Comparison of ENCODE assay signal across 11 cellular contexts in genomic region chr1:3677411-3677944, GRCh38. TPM values are rescaled to one million over a fixed set of nuclear protein-coding genes. Genes with fewer than 3 reads are reported as not detected.
DNase-seq lines count a peak whose midpoint lies in the region; ATAC-seq and TF ChIP-seq lines count a peak whose summit lies in the region.
"Had no signal": no experiment of that assay in that cellular context is flagged by ENCODE, and none has a peak within 500 bp of the region (broad histone marks: within the 10 kb centered on the region; RNA-seq: fewer than 3 reads in every experiment).

No MANE protein-coding gene starts in this region.

- H3K4me3 ChIP-seq in left ventricle myocardium inferior = no peak overlapping the region
- peak overlapping the region; percentile 77 for H3K4me3 ChIP-seq in OCI-LY3 (ENCODE audit: low read length)
- H3K4me3 ChIP-seq in upper lobe of left lung = no peak overlapping the region

- H3K27ac ChIP-seq in left ventricle myocardium inferior (replicated peaks) (no peak overlapping the region), OCI-LY3 (ENCODE audit: low read length) (peak overlapping the region; percentile 92), upper lobe of left lung (peak overlapping the region in 3 of 4 donors; percentile 54 to 84 (median 63))

- intact Hi-C loops in left ventricle myocardium superior (cut with micrococcal nuclease) = no loop called here
- intact Hi-C loops in left ventricle myocardium inferior (cut with micrococcal nuclease) = no loop called here

- H3K4me2 ChIP-seq in OCI-LY3 (ENCODE audit: low read length) = peak overlapping the region; percentile 100

- TF ChIP-seq CTCF in left ventricle myocardium inferior (IDR thresholded peaks at IDR 0.05; ENCODE audit: borderline replicate concordance) (no peak), OCI-LY3 (IDR thresholded peaks at IDR 0.05; ENCODE audit: low read depth, low read length) (no peak), upper lobe of left lung (IDR thresholded peaks at IDR 0.05) (no peak)

- 55 to 61% methylated on average over 7 of the region's 7 CpGs for WGBS in upper lobe of left lung, 2 donors

- H3K4me1 ChIP-seq in left ventricle myocardium inferior (peaks cover 9% of the 10 kb centered on the region), OCI-LY3 (ENCODE audit: low read length) (peaks cover 84% of the 10 kb centered on the region), upper lobe of left lung (peaks cover 6 to 17% (median 12%) of the 10 kb centered on the region in 4 donors)

- H3K9ac ChIP-seq in OCI-LY3 (ENCODE audit: low read length) = peak overlapping the region; percentile 85

- H4K20me1 ChIP-seq in OCI-LY3 (ENCODE audit: insufficient read depth, low read length) = no peaks in the 10 kb centered on the region

- H3K36me3 ChIP-seq in left ventricle myocardium inferior = no peaks in the 10 kb centered on the region
- no peaks in the 10 kb centered on the region for H3K36me3 ChIP-seq in OCI-LY3 (replicated peaks; ENCODE audit: low read depth, low read length)
- H3K36me3 ChIP-seq in upper lobe of left lung = no peaks in the 10 kb centered on the region

- no peaks in the 10 kb centered on the region for H3K79me2 ChIP-seq in OCI-LY3 (ENCODE audit: low read length)

- ATAC-seq in left ventricle myocardium superior (no peak), HG02943 (IDR thresholded peaks at IDR 0.05; ENCODE audit: low read depth, unreplicated experiment) (peak; percentile 11), upper lobe of left lung (ENCODE audit: low FRiP score in 2 of 2) (peak in 1 of 2 donors; percentile 4), SK-N-SH treated with all-trans-retinoic acid at 6 μM for 48 hours (no peak)

- H3K27me3 ChIP-seq in left ventricle myocardium inferior (ENCODE audit: low read depth) = peaks cover 43% of the 10 kb centered on the region
- H3K27me3 ChIP-seq in OCI-LY3 (ENCODE audit: low read depth, low read length) = peaks cover 21% of the 10 kb centered on the region
- H3K27me3 ChIP-seq in upper lobe of left lung = no peaks in the 10 kb centered on the region

- H2AFZ ChIP-seq in OCI-LY3 (ENCODE audit: low read depth, low read length) = no peak overlapping the region; the same call in 1 of the 2 replicates

- no peak for TF ChIP-seq EP300 in upper lobe of left lung (IDR thresholded peaks at IDR 0.05)

- H3K9me3 ChIP-seq in left ventricle myocardium inferior (replicated peaks) (no peaks in the 10 kb centered on the region), OCI-LY3 (ENCODE audit: insufficient read depth, low read length) (no peaks in the 10 kb centered on the region), upper lobe of left lung (no peaks in the 10 kb centered on the region)

- no peak for TF ChIP-seq POLR2A in upper lobe of left lung (IDR thresholded peaks at IDR 0.05)

- peak; percentile 31 for DNase-seq in left ventricle myocardium superior
- no peak for DNase-seq in left ventricle myocardium inferior
- peak; percentile 55 to 58 for DNase-seq in upper lobe of left lung
- DNase-seq in ureter (ENCODE audit: low spot score) = no peak
- no peak for DNase-seq in stimulated activated CD4-positive, alpha-beta T cell treated with anti-CD3 and anti-CD28 coated beads, Interleukin-15, amount 100 ng/mL, for 24 hours
- DNase-seq: Karpas-422 had no signal

TF ChIP-seq in SK-N-SH treated with all-trans-retinoic acid at 6 μM for 48 hours, 23 proteins besides CTCF, POLR2A, EP300 and RAD21:
- TF ChIP-seq, protein P1, sequence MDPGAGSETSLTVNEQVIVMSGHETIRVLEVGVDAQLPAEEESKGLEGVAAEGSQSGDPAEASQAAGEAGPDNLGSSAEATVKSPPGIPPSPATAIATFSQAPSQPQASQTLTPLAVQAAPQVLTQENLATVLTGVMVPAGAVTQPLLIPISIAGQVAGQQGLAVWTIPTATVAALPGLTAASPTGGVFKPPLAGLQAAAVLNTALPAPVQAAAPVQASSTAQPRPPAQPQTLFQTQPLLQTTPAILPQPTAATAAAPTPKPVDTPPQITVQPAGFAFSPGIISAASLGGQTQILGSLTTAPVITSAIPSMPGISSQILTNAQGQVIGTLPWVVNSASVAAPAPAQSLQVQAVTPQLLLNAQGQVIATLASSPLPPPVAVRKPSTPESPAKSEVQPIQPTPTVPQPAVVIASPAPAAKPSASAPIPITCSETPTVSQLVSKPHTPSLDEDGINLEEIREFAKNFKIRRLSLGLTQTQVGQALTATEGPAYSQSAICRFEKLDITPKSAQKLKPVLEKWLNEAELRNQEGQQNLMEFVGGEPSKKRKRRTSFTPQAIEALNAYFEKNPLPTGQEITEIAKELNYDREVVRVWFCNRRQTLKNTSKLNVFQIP (CRISPR knock-in tag; IDR thresholded peaks at IDR 0.05; ENCODE audit: borderline replicate concordance, low read depth) = no peak
- TF ChIP-seq TCF4 (CRISPR knock-in tag; IDR thresholded peaks at IDR 0.05; ENCODE audit: borderline replicate concordance) (no peak), ZFP30 (CRISPR knock-in tag; IDR thresholded peaks at IDR 0.05) (no peak), ARNTL (CRISPR knock-in tag; IDR thresholded peaks at IDR 0.05; ENCODE audit: borderline replicate concordance, low read depth) (no peak), ZFP3 (CRISPR knock-in tag; IDR thresholded peaks at IDR 0.05) (no peak), RARB (CRISPR knock-in tag; IDR thresholded peaks at IDR 0.05) (no peak), ZNF8 (CRISPR knock-in tag; IDR thresholded peaks at IDR 0.05) (no peak), ISL1 (CRISPR knock-in tag; IDR thresholded peaks at IDR 0.05) (no peak)
- TF ChIP-seq, protein P2, sequence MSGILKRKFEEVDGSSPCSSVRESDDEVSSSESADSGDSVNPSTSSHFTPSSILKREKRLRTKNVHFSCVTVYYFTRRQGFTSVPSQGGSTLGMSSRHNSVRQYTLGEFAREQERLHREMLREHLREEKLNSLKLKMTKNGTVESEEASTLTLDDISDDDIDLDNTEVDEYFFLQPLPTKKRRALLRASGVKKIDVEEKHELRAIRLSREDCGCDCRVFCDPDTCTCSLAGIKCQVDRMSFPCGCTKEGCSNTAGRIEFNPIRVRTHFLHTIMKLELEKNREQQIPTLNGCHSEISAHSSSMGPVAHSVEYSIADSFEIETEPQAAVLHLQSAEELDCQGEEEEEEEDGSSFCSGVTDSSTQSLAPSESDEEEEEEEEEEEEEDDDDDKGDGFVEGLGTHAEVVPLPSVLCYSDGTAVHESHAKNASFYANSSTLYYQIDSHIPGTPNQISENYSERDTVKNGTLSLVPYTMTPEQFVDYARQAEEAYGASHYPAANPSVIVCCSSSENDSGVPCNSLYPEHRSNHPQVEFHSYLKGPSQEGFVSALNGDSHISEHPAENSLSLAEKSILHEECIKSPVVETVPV (CRISPR knock-in tag; IDR thresholded peaks at IDR 0.05) = no peak

RNA-seq across cellular contexts. Expression of gene TP73, which starts 25.2 kb away (rescaled TPM):
- total RNA-seq in left ventricle myocardium superior (0.05 TPM), left ventricle myocardium inferior (0.05 TPM), upper lobe of left lung (1 to 10 TPM in 5 of 6 donors, under 1 TPM in 1; 0.77 to 9.8 (median 4.1) TPM), ureter (3.7 TPM)
- total RNA-seq: dermis blood vessel endothelial cell, osteoblast had no signal

RNA-seq across cellular contexts. Expression of gene WRAP73, which starts 27.6 kb away (rescaled TPM):
- total RNA-seq in left ventricle myocardium superior (12.5 TPM), left ventricle myocardium inferior (12.7 TPM), upper lobe of left lung (10 to 100 TPM; 14.0 to 33.5 (median 19.9) TPM), ureter (18.3 TPM)

RNA-seq across cellular contexts. Expression of gene TPRG1L, which starts 52.7 kb away (rescaled TPM):
- 48.6 TPM for total RNA-seq in left ventricle myocardium superior
- 54.0 TPM for total RNA-seq in left ventricle myocardium inferior
- total RNA-seq in upper lobe of left lung = 10 to 100 TPM; 16.6 to 48.3 (median 40.2) TPM
- 54.7 TPM for total RNA-seq in ureter

Comparison
In these comparisons a context has a peak if more than half of its experiments do, and no peak if none do; other contexts are left out.
1. DNase-seq: peak in left ventricle myocardium superior (single experiment) and upper lobe of left lung (2 of 2); none in left ventricle myocardium inferior (single experiment), ureter (single experiment) and stimulated activated CD4-positive, alpha-beta T cell treated with anti-CD3 and anti-CD28 coated beads, Interleukin-15, amount 100 ng/mL, for 24 hours (single experiment).